In the genomic region with DNA sequence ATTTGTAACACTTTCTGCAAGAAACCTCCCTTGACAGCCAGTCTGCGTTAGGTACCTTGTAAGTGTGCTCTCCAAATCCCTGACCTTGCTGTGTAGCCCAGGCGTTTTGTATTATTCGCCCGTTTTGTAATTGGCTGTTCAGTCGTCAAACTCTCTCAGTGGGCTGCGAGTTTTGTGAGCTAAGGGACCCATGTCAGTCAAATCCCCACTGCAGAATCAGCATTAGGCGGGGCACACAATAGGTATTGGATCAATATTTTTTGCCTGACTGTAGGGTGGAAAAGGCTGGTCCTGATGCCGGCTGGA, we compare ENCODE assay signal across 2 cellular contexts.
TF ChIP-seq lines count a peak whose summit lies in the region.

No MANE protein-coding gene starts in this region.

TF ChIP-seq in SK-N-SH, 30 proteins besides CTCF, POLR2A, EP300 and RAD21:
- TF ChIP-seq FOXM1 (IDR thresholded peaks at IDR 0.05; ENCODE audit: low read depth) (no peak), RCOR1 (IDR thresholded peaks at IDR 0.05; ENCODE audit: low read length) (no peak), EZH2phosphoT487 (IDR thresholded peaks at IDR 0.05; ENCODE audit: borderline replicate concordance, low read depth) (no peak), JUND (IDR thresholded peaks at IDR 0.05) (no peak)

TF ChIP-seq in SK-N-SH treated with all-trans-retinoic acid at 6 μM for 48 hours, 23 proteins besides CTCF, POLR2A, EP300 and RAD21:
- TF ChIP-seq TCF4 (CRISPR knock-in tag; IDR thresholded peaks at IDR 0.05; ENCODE audit: borderline replicate concordance) = no peak
- TF ChIP-seq ZC3H10 (CRISPR knock-in tag; IDR thresholded peaks at IDR 0.05) = no peak
- TF ChIP-seq, protein P1, sequence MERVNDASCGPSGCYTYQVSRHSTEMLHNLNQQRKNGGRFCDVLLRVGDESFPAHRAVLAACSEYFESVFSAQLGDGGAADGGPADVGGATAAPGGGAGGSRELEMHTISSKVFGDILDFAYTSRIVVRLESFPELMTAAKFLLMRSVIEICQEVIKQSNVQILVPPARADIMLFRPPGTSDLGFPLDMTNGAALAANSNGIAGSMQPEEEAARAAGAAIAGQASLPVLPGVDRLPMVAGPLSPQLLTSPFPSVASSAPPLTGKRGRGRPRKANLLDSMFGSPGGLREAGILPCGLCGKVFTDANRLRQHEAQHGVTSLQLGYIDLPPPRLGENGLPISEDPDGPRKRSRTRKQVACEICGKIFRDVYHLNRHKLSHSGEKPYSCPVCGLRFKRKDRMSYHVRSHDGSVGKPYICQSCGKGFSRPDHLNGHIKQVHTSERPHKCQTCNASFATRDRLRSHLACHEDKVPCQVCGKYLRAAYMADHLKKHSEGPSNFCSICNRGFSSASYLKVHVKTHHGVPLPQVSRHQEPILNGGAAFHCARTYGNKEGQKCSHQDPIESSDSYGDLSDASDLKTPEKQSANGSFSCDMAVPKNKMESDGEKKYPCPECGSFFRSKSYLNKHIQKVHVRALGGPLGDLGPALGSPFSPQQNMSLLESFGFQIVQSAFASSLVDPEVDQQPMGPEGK (CRISPR knock-in tag; IDR thresholded peaks at IDR 0.05; ENCODE audit: borderline replicate concordance) = no peak
- TF ChIP-seq, protein P2, sequence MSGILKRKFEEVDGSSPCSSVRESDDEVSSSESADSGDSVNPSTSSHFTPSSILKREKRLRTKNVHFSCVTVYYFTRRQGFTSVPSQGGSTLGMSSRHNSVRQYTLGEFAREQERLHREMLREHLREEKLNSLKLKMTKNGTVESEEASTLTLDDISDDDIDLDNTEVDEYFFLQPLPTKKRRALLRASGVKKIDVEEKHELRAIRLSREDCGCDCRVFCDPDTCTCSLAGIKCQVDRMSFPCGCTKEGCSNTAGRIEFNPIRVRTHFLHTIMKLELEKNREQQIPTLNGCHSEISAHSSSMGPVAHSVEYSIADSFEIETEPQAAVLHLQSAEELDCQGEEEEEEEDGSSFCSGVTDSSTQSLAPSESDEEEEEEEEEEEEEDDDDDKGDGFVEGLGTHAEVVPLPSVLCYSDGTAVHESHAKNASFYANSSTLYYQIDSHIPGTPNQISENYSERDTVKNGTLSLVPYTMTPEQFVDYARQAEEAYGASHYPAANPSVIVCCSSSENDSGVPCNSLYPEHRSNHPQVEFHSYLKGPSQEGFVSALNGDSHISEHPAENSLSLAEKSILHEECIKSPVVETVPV (CRISPR knock-in tag; IDR thresholded peaks at IDR 0.05) = no peak
- no peak for TF ChIP-seq GLIS3 (CRISPR knock-in tag; IDR thresholded peaks at IDR 0.05)
- TF ChIP-seq, protein P3, sequence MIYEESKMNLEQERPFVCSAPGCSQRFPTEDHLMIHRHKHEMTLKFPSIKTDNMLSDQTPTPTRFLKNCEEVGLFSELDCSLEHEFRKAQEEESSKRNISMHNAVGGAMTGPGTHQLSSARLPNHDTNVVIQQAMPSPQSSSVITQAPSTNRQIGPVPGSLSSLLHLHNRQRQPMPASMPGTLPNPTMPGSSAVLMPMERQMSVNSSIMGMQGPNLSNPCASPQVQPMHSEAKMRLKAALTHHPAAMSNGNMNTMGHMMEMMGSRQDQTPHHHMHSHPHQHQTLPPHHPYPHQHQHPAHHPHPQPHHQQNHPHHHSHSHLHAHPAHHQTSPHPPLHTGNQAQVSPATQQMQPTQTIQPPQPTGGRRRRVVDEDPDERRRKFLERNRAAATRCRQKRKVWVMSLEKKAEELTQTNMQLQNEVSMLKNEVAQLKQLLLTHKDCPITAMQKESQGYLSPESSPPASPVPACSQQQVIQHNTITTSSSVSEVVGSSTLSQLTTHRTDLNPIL (CRISPR knock-in tag; IDR thresholded peaks at IDR 0.05; ENCODE audit: low read depth) = no peak
- no peak for TF ChIP-seq SNAI2 (CRISPR knock-in tag; IDR thresholded peaks at IDR 0.05)
- no peak for TF ChIP-seq ZFP3 (CRISPR knock-in tag; IDR thresholded peaks at IDR 0.05)
- TF ChIP-seq CSDC2 (CRISPR knock-in tag; IDR thresholded peaks at IDR 0.05) = no peak
- no peak for TF ChIP-seq PPARA (CRISPR knock-in tag; IDR thresholded peaks at IDR 0.05; ENCODE audit: borderline replicate concordance)
- no peak for TF ChIP-seq BACH2 (CRISPR knock-in tag; IDR thresholded peaks at IDR 0.05; ENCODE audit: borderline replicate concordance)
- TF ChIP-seq ISL1 (CRISPR knock-in tag; IDR thresholded peaks at IDR 0.05) = no peak
- TF ChIP-seq ZNF8 (CRISPR knock-in tag; IDR thresholded peaks at IDR 0.05) = no peak
- TF ChIP-seq RARB (CRISPR knock-in tag; IDR thresholded peaks at IDR 0.05) = no peak
- TF ChIP-seq ARNTL (CRISPR knock-in tag; IDR thresholded peaks at IDR 0.05; ENCODE audit: borderline replicate concordance, low read depth) = no peak
- no peak for TF ChIP-seq ZNF565 (CRISPR knock-in tag; conservative IDR thresholded peaks at IDR 0.05; ENCODE audit: low read depth)
- TF ChIP-seq, protein P4, sequence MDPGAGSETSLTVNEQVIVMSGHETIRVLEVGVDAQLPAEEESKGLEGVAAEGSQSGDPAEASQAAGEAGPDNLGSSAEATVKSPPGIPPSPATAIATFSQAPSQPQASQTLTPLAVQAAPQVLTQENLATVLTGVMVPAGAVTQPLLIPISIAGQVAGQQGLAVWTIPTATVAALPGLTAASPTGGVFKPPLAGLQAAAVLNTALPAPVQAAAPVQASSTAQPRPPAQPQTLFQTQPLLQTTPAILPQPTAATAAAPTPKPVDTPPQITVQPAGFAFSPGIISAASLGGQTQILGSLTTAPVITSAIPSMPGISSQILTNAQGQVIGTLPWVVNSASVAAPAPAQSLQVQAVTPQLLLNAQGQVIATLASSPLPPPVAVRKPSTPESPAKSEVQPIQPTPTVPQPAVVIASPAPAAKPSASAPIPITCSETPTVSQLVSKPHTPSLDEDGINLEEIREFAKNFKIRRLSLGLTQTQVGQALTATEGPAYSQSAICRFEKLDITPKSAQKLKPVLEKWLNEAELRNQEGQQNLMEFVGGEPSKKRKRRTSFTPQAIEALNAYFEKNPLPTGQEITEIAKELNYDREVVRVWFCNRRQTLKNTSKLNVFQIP (CRISPR knock-in tag; IDR thresholded peaks at IDR 0.05; ENCODE audit: borderline replicate concordance, low read depth) = no peak
- TF ChIP-seq TOX (CRISPR knock-in tag; IDR thresholded peaks at IDR 0.05; ENCODE audit: borderline replicate concordance) = no peak
- TF ChIP-seq OSR1 (CRISPR knock-in tag; IDR thresholded peaks at IDR 0.05) = no peak
TF ChIP-seq in SK-N-SH treated with all-trans-retinoic acid at 6 μM for 48 hours: peak in this region for 0.
